In the genomic region with DNA sequence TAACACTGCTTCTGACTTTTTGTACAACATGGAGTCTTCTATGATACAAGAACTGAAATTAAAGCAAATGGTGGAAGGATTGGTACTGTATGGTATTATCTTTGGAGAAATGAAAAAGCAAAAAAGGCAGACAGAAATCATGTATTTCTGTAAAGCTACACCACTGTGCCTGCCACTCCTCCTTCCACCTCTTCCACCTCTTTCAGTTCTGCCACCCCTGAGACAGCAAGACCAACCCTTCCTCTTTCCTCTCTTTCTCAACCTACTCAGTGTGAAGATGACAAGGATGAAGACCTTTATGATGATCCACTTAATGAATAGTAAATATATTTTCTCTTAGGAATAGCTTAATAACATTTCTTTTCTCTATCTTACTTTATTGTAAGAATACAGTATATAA, we compare ENCODE assay signal across 18 cellular contexts. TPM values are rescaled to one million over a fixed set of nuclear protein-coding genes. Genes with fewer than 3 reads are reported as not detected.
DNase-seq lines count a peak whose midpoint lies in the region; ATAC-seq, FAIRE-seq and TF ChIP-seq lines count a peak whose summit lies in the region.
"Had no signal": no experiment of that assay in that cellular context is flagged by ENCODE, and none has a peak within 500 bp of the region (broad histone marks: within the 10 kb centered on the region; RNA-seq: fewer than 3 reads in every experiment).

No MANE protein-coding gene starts in this region.

- H3K4me3 ChIP-seq in HUES64 (ENCODE audit: low read length): no peak overlapping the region
- H3K4me3 ChIP-seq in fibroblast of pulmonary artery (replicated peaks; ENCODE audit: low read depth, low read length): no peak overlapping the region
- no peak overlapping the region for H3K4me3 ChIP-seq in left lung
- H3K4me3 ChIP-seq: right atrium auricular region, upper lobe of right lung had no signal

- H3K27ac Mint-ChIP-seq in WTC11: peak overlapping the region; percentile 97

- H3K27me3 Mint-ChIP-seq in WTC11 (ENCODE audit: low read depth): no peaks in the 10 kb centered on the region

- H3K9ac ChIP-seq in HUES64 (ENCODE audit: low read depth, low read length): no peak overlapping the region

- DNase-seq in WTC11 (ENCODE audit: low spot score): no peak
- peak; percentile 48 for DNase-seq in fibroblast of pulmonary artery (ENCODE audit: low read depth)
- DNase-seq in substantia nigra (lab: John Stamatoyannopoulos, UW): no peak
- DNase-seq in effector CD4-positive, alpha-beta T cell: no peak
- no peak for DNase-seq in GM19239 (ENCODE audit: insufficient read length, low spot score)
- no peak for DNase-seq in left lung
- DNase-seq: activated CD8-positive, alpha-beta memory T cell treated with anti-CD3 and anti-CD28 coated beads for 24 hours; activated effector memory CD4-positive, alpha-beta T cell treated with Interleukin-2 at 50 U/mL for 16 hours; aorta; DMS53; GOT3; stimulated activated CD4-positive, alpha-beta T cell treated with anti-CD3 and anti-CD28 coated beads, Interleukin-2, amount 100 ng/mL, for 48 hours; stimulated activated CD8-positive, alpha-beta memory T cell treated with anti-CD3 and anti-CD28 coated beads, Interleukin-4, amount 100 ng/mL, for 48 hours; upper lobe of right lung; WERI-Rb-1 had no signal

- peaks cover 22% of the 10 kb centered on the region for H3K9me3 Mint-ChIP-seq in WTC11

- H3K4me1 ChIP-seq in HUES64 (ENCODE audit: insufficient read depth, low read length) (peaks cover 23% of the 10 kb centered on the region), left lung (peaks cover 9 to 15% of the 10 kb centered on the region in 2 donors)

- CTCF ChIA-PET in WTC11 (lab: Charles Lee): interaction anchor here (1.7 kb wide), 1 partner anchor 86 kb away, joined by 4 read pairs; no protein-coding TSS in a partner anchor

- POLR2A ChIA-PET in WTC11 (lab: Charles Lee): interaction anchor here (1.0 kb wide), 1 partner anchor 10 kb away, joined by 3 read pairs; no protein-coding TSS in a partner anchor

- H3K27ac ChIP-seq in HUES64 (ENCODE audit: low read depth, low read length) (peak overlapping the region; percentile 40; the same call in 1 of the 2 replicates), substantia nigra (ENCODE audit: low read depth, low read length, poor library complexity, severe bottlenecking) (peak overlapping the region; percentile 89), left lung (no peak overlapping the region)
- H3K27ac ChIP-seq: C4-2B, WERI-Rb-1 had no signal

- TF ChIP-seq CTCF in WTC11 (IDR thresholded peaks at IDR 0.05): no peak
- no peak for TF ChIP-seq CTCF in fibroblast of pulmonary artery (IDR thresholded peaks at IDR 0.05; ENCODE audit: low read length, missing control alignments)
- TF ChIP-seq CTCF in left lung (IDR thresholded peaks at IDR 0.05): no peak

- H3K27me3 ChIP-seq in HUES64 (ENCODE audit: insufficient read depth, low read length) (no peaks in the 10 kb centered on the region), left lung (no peaks in the 10 kb centered on the region)
- H3K27me3 ChIP-seq: right atrium auricular region, upper lobe of right lung had no signal

- FAIRE-seq in GM19239 (lab: Jason Lieb, UNC): no peak

- intact Hi-C loops in left lung (cut with DNase I): no loop called here

- peaks cover 21% of the 10 kb centered on the region for H3K36me3 Mint-ChIP-seq in WTC11

- ATAC-seq in WTC11 (no peak), left lung (no peak)

- peaks cover 10% of the 10 kb centered on the region for H3K36me3 ChIP-seq in HUES64 (ENCODE audit: insufficient read depth, low read length)
- no peaks in the 10 kb centered on the region for H3K36me3 ChIP-seq in left lung
- H3K36me3 ChIP-seq: right atrium auricular region, upper lobe of right lung, WERI-Rb-1 had no signal

- peaks cover 17% of the 10 kb centered on the region for H3K9me3 ChIP-seq in HUES64 (ENCODE audit: insufficient read depth, low read depth, low read length)
- peaks cover 0 to 6% of the 10 kb centered on the region in 2 donors for H3K9me3 ChIP-seq in left lung
- H3K9me3 ChIP-seq: upper lobe of right lung had no signal

- no peak overlapping the region for H3K4me3 Mint-ChIP-seq in WTC11

- peaks cover 52% of the 10 kb centered on the region for H3K4me1 Mint-ChIP-seq in WTC11

TF ChIP-seq in WTC11, 78 proteins besides CTCF, POLR2A, EP300 and RAD21 (continues in another document):
- TF ChIP-seq ZNF138 (CRISPR knock-in tag; conservative IDR thresholded peaks at IDR 0.05) (no peak), FOXP1 (CRISPR knock-in tag; IDR thresholded peaks at IDR 0.05; ENCODE audit: borderline replicate concordance) (no peak), ATF1 (CRISPR knock-in tag; IDR thresholded peaks at IDR 0.05) (no peak), ZNF416 (CRISPR knock-in tag; IDR thresholded peaks at IDR 0.05) (no peak), ARID4B (CRISPR knock-in tag; IDR thresholded peaks at IDR 0.05; ENCODE audit: borderline replicate concordance) (no peak)
- TF ChIP-seq, protein P1, sequence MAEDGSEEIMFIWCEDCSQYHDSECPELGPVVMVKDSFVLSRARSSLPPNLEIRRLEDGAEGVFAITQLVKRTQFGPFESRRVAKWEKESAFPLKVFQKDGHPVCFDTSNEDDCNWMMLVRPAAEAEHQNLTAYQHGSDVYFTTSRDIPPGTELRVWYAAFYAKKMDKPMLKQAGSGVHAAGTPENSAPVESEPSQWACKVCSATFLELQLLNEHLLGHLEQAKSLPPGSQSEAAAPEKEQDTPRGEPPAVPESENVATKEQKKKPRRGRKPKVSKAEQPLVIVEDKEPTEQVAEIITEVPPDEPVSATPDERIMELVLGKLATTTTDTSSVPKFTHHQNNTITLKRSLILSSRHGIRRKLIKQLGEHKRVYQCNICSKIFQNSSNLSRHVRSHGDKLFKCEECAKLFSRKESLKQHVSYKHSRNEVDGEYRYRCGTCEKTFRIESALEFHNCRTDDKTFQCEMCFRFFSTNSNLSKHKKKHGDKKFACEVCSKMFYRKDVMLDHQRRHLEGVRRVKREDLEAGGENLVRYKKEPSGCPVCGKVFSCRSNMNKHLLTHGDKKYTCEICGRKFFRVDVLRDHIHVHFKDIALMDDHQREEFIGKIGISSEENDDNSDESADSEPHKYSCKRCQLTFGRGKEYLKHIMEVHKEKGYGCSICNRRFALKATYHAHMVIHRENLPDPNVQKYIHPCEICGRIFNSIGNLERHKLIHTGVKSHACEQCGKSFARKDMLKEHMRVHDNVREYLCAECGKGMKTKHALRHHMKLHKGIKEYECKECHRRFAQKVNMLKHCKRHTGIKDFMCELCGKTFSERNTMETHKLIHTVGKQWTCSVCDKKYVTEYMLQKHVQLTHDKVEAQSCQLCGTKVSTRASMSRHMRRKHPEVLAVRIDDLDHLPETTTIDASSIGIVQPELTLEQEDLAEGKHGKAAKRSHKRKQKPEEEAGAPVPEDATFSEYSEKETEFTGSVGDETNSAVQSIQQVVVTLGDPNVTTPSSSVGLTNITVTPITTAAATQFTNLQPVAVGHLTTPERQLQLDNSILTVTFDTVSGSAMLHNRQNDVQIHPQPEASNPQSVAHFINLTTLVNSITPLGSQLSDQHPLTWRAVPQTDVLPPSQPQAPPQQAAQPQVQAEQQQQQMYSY (CRISPR knock-in tag; IDR thresholded peaks at IDR 0.05): no peak

RNA-seq across cellular contexts. Expression of gene CD200, which starts 57.0 kb away (rescaled TPM):
- polyA plus RNA-seq in HUES64 (2013, experiment 1 of 2): 52.1 TPM
- polyA plus RNA-seq in HUES64 (2013, experiment 2 of 2): 56.7 TPM
- total RNA-seq in WTC11 (2021) (46.8 to 56.1 TPM (median 54.1 TPM) in 3 replicates), left lung (1 to 10 TPM; 6.6 to 7.9 TPM)

Comparison
In these comparisons a context has a peak if more than half of its experiments do, and no peak if none do; other contexts are left out.
1. H3K27ac ChIP-seq: peak in HUES64 (single experiment) and substantia nigra (single experiment); none in left lung (0 of 2).